18 cellular contexts compared by ENCODE assay signal in the genomic region with DNA sequence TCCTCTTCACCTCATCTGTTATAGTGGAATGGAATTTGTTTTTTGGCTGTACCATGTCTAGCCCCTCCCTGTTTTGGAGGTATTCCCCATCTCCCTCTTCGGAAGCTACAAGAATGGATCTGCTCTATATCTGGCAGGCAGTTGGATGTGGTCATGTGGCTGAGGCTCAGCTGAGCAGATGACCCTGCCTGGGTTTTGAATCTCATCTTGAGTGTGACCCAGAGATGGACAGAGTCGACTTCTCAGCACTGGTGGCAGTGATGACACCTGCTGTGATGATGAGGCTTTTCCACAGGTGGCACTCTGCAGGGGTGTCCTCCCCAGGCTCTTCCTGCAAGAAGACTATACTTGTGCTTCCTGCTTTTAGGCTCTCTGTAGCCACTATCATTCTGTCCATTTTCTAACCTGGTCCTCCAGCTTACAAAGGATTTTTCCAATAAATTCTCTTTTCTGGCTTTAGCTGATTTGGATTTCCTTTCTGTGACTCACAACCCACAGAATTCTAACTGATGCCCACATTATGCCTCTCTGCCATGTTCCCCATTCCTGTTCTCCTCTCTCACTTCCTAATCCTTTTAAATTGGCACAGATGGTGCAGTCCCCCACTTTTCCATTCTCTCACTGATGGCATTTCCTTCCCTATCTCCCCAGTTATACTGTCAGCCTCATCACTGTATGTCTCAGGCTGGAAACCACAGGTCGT. TPM values are rescaled to one million over a fixed set of nuclear protein-coding genes. Genes with fewer than 3 reads are reported as not detected.
DNase-seq lines count a peak whose midpoint lies in the region; ATAC-seq and TF ChIP-seq lines count a peak whose summit lies in the region.
"Had no signal": no experiment of that assay in that cellular context is flagged by ENCODE, and none has a peak within 500 bp of the region (broad histone marks: within the 10 kb centered on the region; RNA-seq: fewer than 3 reads in every experiment).

No MANE protein-coding gene starts in this region.

- H2BK12ac ChIP-seq in H9 (ENCODE audit: insufficient read length, low read depth, low read length): no peak overlapping the region

- H3K27ac Mint-ChIP-seq in endodermal cell: no peak overlapping the region
- H3K27ac Mint-ChIP-seq in osteocyte (ENCODE audit: unreplicated experiment): no peak overlapping the region
- no peak overlapping the region for H3K27ac Mint-ChIP-seq in H9
- H3K27ac Mint-ChIP-seq: activated naive CD8-positive, alpha-beta T cell treated with anti-CD3 and anti-CD28 coated beads, Interleukin-2, amount 10 ng/mL, durations not matched to agents 7 days and 5 days; T-cell had no signal

- no peak overlapping the region for H2BK15ac ChIP-seq in H9 (ENCODE audit: low read depth, low read length)

- H3K4me3 Mint-ChIP-seq in endodermal cell (no peak overlapping the region), osteocyte (ENCODE audit: unreplicated experiment) (no peak overlapping the region), H9 (no peak overlapping the region)
- H3K4me3 Mint-ChIP-seq: activated naive CD8-positive, alpha-beta T cell treated with anti-CD3 and anti-CD28 coated beads, Interleukin-2, amount 10 ng/mL, durations not matched to agents 7 days and 5 days; CD8-positive, alpha-beta memory T cell; central memory CD8-positive, alpha-beta T cell; T-cell had no signal

- TF ChIP-seq POLR2A in body of pancreas (IDR thresholded peaks at IDR 0.05): no peak

- no peak overlapping the region for H3K56ac ChIP-seq in H9 (ENCODE audit: insufficient read length, low read depth, low read length)

- H3K36me3 ChIP-seq in endodermal cell (ENCODE audit: control insufficient read depth, insufficient read depth, low read length) (no peaks in the 10 kb centered on the region), body of pancreas (replicated peaks in 1 of 2; ENCODE audit: insufficient read depth in 1 of 2, low read depth in 2 of 2) (no peaks in the 10 kb centered on the region)
- H3K36me3 ChIP-seq: ovary, Peyer's patch, stomach had no signal

- DNase-seq in ELR (ENCODE audit: low read depth) (peak; percentile 46), NCI-H146 treated with DMSO at 0.1 percent for 48 hours (lab: John Stamatoyannopoulos, UW; ENCODE audit: unreplicated experiment) (peak; percentile 35), endodermal cell (peak; percentile 22), osteocyte (ENCODE audit: extremely low spot score, unreplicated experiment) (peak; percentile 46), H9 (no peak), GF-D8 (lab: John Stamatoyannopoulos, UW) (no peak), body of pancreas (no peak)
- DNase-seq: activated naive CD8-positive, alpha-beta T cell treated with anti-CD3 and anti-CD28 coated beads, Interleukin-2, amount 10 ng/mL, durations not matched to agents 7 days and 5 days; CD8-positive, alpha-beta memory T cell; NCI-H2029 treated with DMSO at 0.1 percent for 48 hours; NCI-H526 treated with DMSO at 0.1 percent for 48 hours; ovary; Peyer's patch; small intestine; stomach; T-cell had no signal

- H2AK5ac ChIP-seq in H9 (ENCODE audit: insufficient read length, low read length): no peak overlapping the region

- H3K18ac ChIP-seq in H9 (ENCODE audit: insufficient read length, low read depth, low read length): no peak overlapping the region

- H3K36me3 Mint-ChIP-seq in endodermal cell (ENCODE audit: low read depth): no peaks in the 10 kb centered on the region
- H3K36me3 Mint-ChIP-seq in osteocyte (ENCODE audit: unreplicated experiment): peaks cover 2% of the 10 kb centered on the region
- H3K36me3 Mint-ChIP-seq in H9 (ENCODE audit: insufficient read depth in 1 of 3, low read depth in 3 of 3): no peaks in the 10 kb centered on the region; a peak in 1 of 7 replicates
- H3K36me3 Mint-ChIP-seq: activated naive CD8-positive, alpha-beta T cell treated with anti-CD3 and anti-CD28 coated beads, Interleukin-2, amount 10 ng/mL, durations not matched to agents 7 days and 5 days; CD8-positive, alpha-beta memory T cell; T-cell had no signal

- no peak for ATAC-seq in body of pancreas
- ATAC-seq: activated CD4-positive, CD25-positive, alpha-beta regulatory T cell treated with anti-CD3 and anti-CD28 coated beads, Interleukin-2, amount 50 U/mL, for 24 hours; T-cell had no signal

- H4K5ac ChIP-seq in H9 (ENCODE audit: insufficient read length, low read depth, low read length): no peak overlapping the region

- no peak overlapping the region for H3K4me2 ChIP-seq in H9 (ENCODE audit: insufficient read depth, insufficient read length, low read length)

- H3K4me1 ChIP-seq in endodermal cell (ENCODE audit: control insufficient read depth, insufficient read depth, low read length) (no peaks in the 10 kb centered on the region), H9 (ENCODE audit: insufficient read depth, low read length) (0 out of 2 replicates have a peak, but pooled peaks cover 4% of the 10 kb centered on the region), body of pancreas (no peaks in the 10 kb centered on the region)
- H3K4me1 ChIP-seq: Peyer's patch had no signal

- H3K14ac ChIP-seq in H9 (ENCODE audit: insufficient read depth, low read length): no peak overlapping the region

- H3K9me3 Mint-ChIP-seq in endodermal cell (no peaks in the 10 kb centered on the region), osteocyte (ENCODE audit: unreplicated experiment) (peaks cover 9% of the 10 kb centered on the region), H9 (peaks cover 0 to 3% of the 10 kb centered on the region in 2 experiments; a peak in 1 of 5 replicates)
- H3K9me3 Mint-ChIP-seq: activated naive CD8-positive, alpha-beta T cell treated with anti-CD3 and anti-CD28 coated beads, Interleukin-2, amount 10 ng/mL, durations not matched to agents 7 days and 5 days had no signal

- intact Hi-C loops in body of pancreas (cut with DNase I): no loop called here

- no peak overlapping the region for H3K4ac ChIP-seq in H9 (ENCODE audit: low read depth, low read length)

- no peak overlapping the region for H3K27ac ChIP-seq in endodermal cell (ENCODE audit: low read depth, low read length)
- H3K27ac ChIP-seq in H9 (ENCODE audit: insufficient read length, low read depth, low read length): no peak overlapping the region
- no peak overlapping the region for H3K27ac ChIP-seq in body of pancreas
- H3K27ac ChIP-seq: ovary, Peyer's patch, stomach had no signal

- H2BK5ac ChIP-seq in H9 (ENCODE audit: insufficient read length, low read length): no peak overlapping the region

- no peak overlapping the region for H2AFZ ChIP-seq in H9 (ENCODE audit: low read length)

- H4K8ac ChIP-seq in H9 (replicated peaks; ENCODE audit: insufficient read length, low read depth, low read length): no peak overlapping the region

- H3K9ac ChIP-seq in endodermal cell (ENCODE audit: extremely low read depth, low read length, poor library complexity, severe bottlenecking) (no peak overlapping the region), H9 (ENCODE audit: extremely low read depth, insufficient read length, low read length) (no peak overlapping the region)

- no peak overlapping the region for H2BK120ac ChIP-seq in H9 (ENCODE audit: low read depth, low read length, poor library complexity, severe bottlenecking)

- H3K23me2 ChIP-seq in H9 (ENCODE audit: insufficient read length, low read depth, low read length, poor library complexity, severe bottlenecking): no peaks in the 10 kb centered on the region

- H4K20me1 ChIP-seq in H9 (ENCODE audit: control insufficient read depth, insufficient read depth, insufficient read length): no peaks in the 10 kb centered on the region

- no peaks in the 10 kb centered on the region for H3K79me1 ChIP-seq in H9 (ENCODE audit: insufficient read depth, low read depth, low read length, poor library complexity, severe bottlenecking)

- WGBS in endodermal cell (ENCODE audit: insufficient coverage in 1 of 2, insufficient read length in 1 of 2), 2 experiments: 86 to 92% methylated on average over 2 to 3 of the region's 3 CpGs
- no CpG with 5 or more reads among the region's 3 CpGs for WGBS in H9 (ENCODE audit: extremely low coverage, insufficient read length, low lambda C conversion rate)
- 71 to 84% methylated on average over 3 of the region's 3 CpGs for WGBS in body of pancreas, 2 donors

- no peaks in the 10 kb centered on the region for H3K27me3 ChIP-seq in endodermal cell (ENCODE audit: control insufficient read depth, insufficient read depth, low read length, poor library complexity, severe bottlenecking)
- no peaks in the 10 kb centered on the region for H3K27me3 ChIP-seq in H9 (ENCODE audit: insufficient read depth, low read length)
- no peaks in the 10 kb centered on the region for H3K27me3 ChIP-seq in body of pancreas
- H3K27me3 ChIP-seq: ovary, Peyer's patch had no signal

- H3K27me3 Mint-ChIP-seq in endodermal cell (ENCODE audit: insufficient read depth): peaks cover 11% of the 10 kb centered on the region
- no peaks in the 10 kb centered on the region for H3K27me3 Mint-ChIP-seq in osteocyte (ENCODE audit: unreplicated experiment)
- peaks cover 13% of the 10 kb centered on the region for H3K27me3 Mint-ChIP-seq in H9 (ENCODE audit: low read depth)

- H3K9me3 ChIP-seq in endodermal cell (ENCODE audit: control insufficient read depth, low read length) (no peaks in the 10 kb centered on the region), H9 (ENCODE audit: control insufficient read depth, low read depth, low read length) (no peaks in the 10 kb centered on the region), body of pancreas (no peaks in the 10 kb centered on the region)
- H3K9me3 ChIP-seq: ovary, Peyer's patch had no signal

- TF ChIP-seq CTCF in endodermal cell (conservative IDR thresholded peaks at IDR 0.05): no peak
- no peak for TF ChIP-seq CTCF in osteocyte (IDR thresholded peaks at IDR 0.05)
- no peak for TF ChIP-seq CTCF in H9 (conservative IDR thresholded peaks at IDR 0.05)
- TF ChIP-seq CTCF in body of pancreas (IDR thresholded peaks at IDR 0.05): no peak

- H4K91ac ChIP-seq in H9 (ENCODE audit: insufficient read length, low read depth, low read length): no peak overlapping the region

- H2BK20ac ChIP-seq in H9 (ENCODE audit: low read depth, low read length, poor library complexity, severe bottlenecking): no peak overlapping the region

- no peaks in the 10 kb centered on the region for H3K79me2 ChIP-seq in H9 (ENCODE audit: insufficient read depth, low read length)

- no peak overlapping the region for H3T11ph ChIP-seq in H9 (ENCODE audit: low read length)

- no peak overlapping the region for H3K23ac ChIP-seq in H9 (ENCODE audit: insufficient read length, low read depth, low read length)

- H3K4me3 ChIP-seq in endodermal cell (ENCODE audit: low read length) (no peak overlapping the region), body of pancreas (no peak overlapping the region)
- H3K4me3 ChIP-seq: ovary, Peyer's patch, stomach had no signal

- no peaks in the 10 kb centered on the region for H3K4me1 Mint-ChIP-seq in endodermal cell
- peaks cover 10% of the 10 kb centered on the region for H3K4me1 Mint-ChIP-seq in osteocyte (ENCODE audit: unreplicated experiment)
- H3K4me1 Mint-ChIP-seq in H9: peaks cover 9 to 18% of the 10 kb centered on the region in 2 experiments
- H3K4me1 Mint-ChIP-seq: activated naive CD8-positive, alpha-beta T cell treated with anti-CD3 and anti-CD28 coated beads, Interleukin-2, amount 10 ng/mL, durations not matched to agents 7 days and 5 days; CD8-positive, alpha-beta memory T cell; central memory CD8-positive, alpha-beta T cell; T-cell had no signal

RNA-seq across cellular contexts. Expression of a gene that starts 7.5 kb away (rescaled TPM):
- total RNA-seq in endodermal cell: 10 to 100 TPM; 10.3 to 14.1 TPM
- polyA plus RNA-seq in endodermal cell (2013, experiment 1 of 2): 1.8 TPM
- 1.3 TPM for polyA plus RNA-seq in endodermal cell (2013, experiment 2 of 2)
- 0.64 and 1.1 TPM in 2 replicates for total RNA-seq in osteocyte
- 6.9 and 7.4 TPM in 2 replicates for total RNA-seq in H9 (2021)
- 1 to 10 TPM; 1.6 to 4.6 TPM for total RNA-seq in body of pancreas
- total RNA-seq: CD8-positive, alpha-beta memory T cell had no signal
- polyA plus RNA-seq: CD8-positive, alpha-beta memory T cell had no signal

Comparison
In these comparisons a context has a peak if more than half of its experiments do, and no peak if none do; other contexts are left out.
1. DNase-seq: peak in ELR (single experiment), NCI-H146 treated with DMSO at 0.1 percent for 48 hours (single experiment), endodermal cell (single experiment) and osteocyte (single experiment); none in H9 (single experiment), GF-D8 (single experiment) and body of pancreas (0 of 4).